ENCODE assay signal across 12 cellular contexts in genomic region chr5:160926428-160926827, GRCh38.
A peak's percentile ranks its signal among the peaks of the same experiment; 100 is the strongest.
DNase-seq lines count a peak whose midpoint lies in the region; ATAC-seq and FAIRE-seq lines count a peak whose summit lies in the region.
"Had no signal": no experiment of that assay in that cellular context is flagged by ENCODE, and none has a peak within 500 bp of the region (broad histone marks: within the 10 kb centered on the region; RNA-seq: fewer than 3 reads in every experiment).

No MANE protein-coding gene starts in this region.

- peak; percentile 7 for DNase-seq in AG08395 (ENCODE audit: low spot score)
- DNase-seq in NCI-H1092 (lab: John Stamatoyannopoulos, UW) = peak; percentile 90
- peak; percentile 77 for DNase-seq in NCI-H774 (lab: John Stamatoyannopoulos, UW)
- DNase-seq in iPS-NIHi11 (ENCODE audit: low spot score) = peak; percentile 16
- no peak for DNase-seq in activated CD4-positive, alpha-beta T cell treated with anti-CD3 and anti-CD28 coated beads, Interleukin-2, amount 50 U/mL, for 48 hours
- DNase-seq in T-helper 1 cell = no peak
- no peak for DNase-seq in HTR-8/SVneo (ENCODE audit: insufficient read length, low spot score)
- DNase-seq: effector CD4-positive, alpha-beta T cell; NCI-H146; T-helper 17 cell had no signal

- no peak for FAIRE-seq in HTR-8/SVneo (lab: Jason Lieb, UNC)
- FAIRE-seq: GM12878 had no signal

- no peak for ATAC-seq in GM21423 (IDR thresholded peaks at IDR 0.05; ENCODE audit: unreplicated experiment)
- ATAC-seq: GM12878, T-helper 17 cell had no signal

Comparison
In these comparisons a context has a peak if more than half of its experiments do, and no peak if none do; other contexts are left out.
1. DNase-seq: peak in AG08395 (single experiment), NCI-H1092 (single experiment), NCI-H774 (single experiment) and iPS-NIHi11 (single experiment); none in activated CD4-positive, alpha-beta T cell treated with anti-CD3 and anti-CD28 coated beads, Interleukin-2, amount 50 U/mL, for 48 hours (0 of 2), T-helper 1 cell (0 of 5) and HTR-8/SVneo (single experiment).